21 cellular contexts compared by ENCODE assay signal in genomic region chr10:92826504-92826903, GRCh38.
"Had no signal": no experiment of that assay in that cellular context is flagged by ENCODE, and none has a peak within 500 bp of the region (broad histone marks: within the 10 kb centered on the region; RNA-seq: fewer than 3 reads in every experiment).

No MANE protein-coding gene starts in this region.

- H3K4me3 ChIP-seq: adrenal gland, SJCRH30 had no signal

- H3K36me3 Mint-ChIP-seq: activated naive CD8-positive, alpha-beta T cell treated with anti-CD3 and anti-CD28 coated beads, Interleukin-2, amount 10 ng/mL, durations not matched to agents 7 days and 5 days had no signal

- H3K27ac ChIP-seq: adrenal gland, SJCRH30, WERI-Rb-1 had no signal

- DNase-seq: activated CD4-positive, alpha-beta memory T cell treated with anti-CD3 and anti-CD28 coated beads, Interleukin-2, amount 10 ng/mL, durations not matched to agents 7 days and 5 days; activated CD4-positive, alpha-beta T cell treated with anti-CD3 and anti-CD28 coated beads for 36 hours; activated CD4-positive, alpha-beta T cell treated with anti-CD3 and anti-CD28 coated beads, Interleukin-2, amount 50 U/mL, for 1 hour; activated CD8-positive, alpha-beta memory T cell treated with anti-CD3 and anti-CD28 coated beads, Interleukin-2, amount 50 U/mL, for 4 hours; activated naive CD4-positive, alpha-beta T cell treated with anti-CD3 and anti-CD28 coated beads, Interleukin-2, amount 50 U/mL, for 16 hours; activated naive CD8-positive, alpha-beta T cell treated with anti-CD3 and anti-CD28 coated beads, Interleukin-2, amount 10 ng/mL, durations not matched to agents 7 days and 5 days; activated T-cell treated with anti-CD3 and anti-CD28 coated beads, Interleukin-2, amount 50 U/mL, for 1 hour; adrenal gland; anterior cingulate cortex; Kasumi-1; NCI-H1048; NCI-H1930; NCI-H2171; NCI-H226; NCI-H526 treated with DMSO at 0.1 percent for 48 hours; NCI-H82; SJCRH30; SK-N-SH; T-helper 1 cell; WERI-Rb-1 had no signal

- H3K27ac Mint-ChIP-seq: activated CD4-positive, alpha-beta memory T cell treated with anti-CD3 and anti-CD28 coated beads, Interleukin-2, amount 10 ng/mL, durations not matched to agents 7 days and 5 days; activated CD4-positive, alpha-beta T cell treated with anti-CD3 and anti-CD28 coated beads for 36 hours; activated naive CD8-positive, alpha-beta T cell treated with anti-CD3 and anti-CD28 coated beads, Interleukin-2, amount 10 ng/mL, durations not matched to agents 7 days and 5 days had no signal

- H3K36me3 ChIP-seq: adrenal gland, SJCRH30, WERI-Rb-1 had no signal

- H3K9me3 Mint-ChIP-seq: central memory CD8-positive, alpha-beta T cell had no signal

- H3K9me3 ChIP-seq: adrenal gland, SJCRH30, SK-N-SH had no signal

- H3K4me3 Mint-ChIP-seq: activated CD4-positive, alpha-beta memory T cell treated with anti-CD3 and anti-CD28 coated beads, Interleukin-2, amount 10 ng/mL, durations not matched to agents 7 days and 5 days; activated CD4-positive, alpha-beta T cell treated with anti-CD3 and anti-CD28 coated beads for 36 hours; activated naive CD8-positive, alpha-beta T cell treated with anti-CD3 and anti-CD28 coated beads, Interleukin-2, amount 10 ng/mL, durations not matched to agents 7 days and 5 days; central memory CD8-positive, alpha-beta T cell had no signal

- H3K4me2 ChIP-seq: SK-N-SH had no signal

- H3K9ac ChIP-seq: SK-N-SH had no signal

- ATAC-seq: activated CD4-positive, alpha-beta T cell treated with anti-CD3 and anti-CD28 coated beads for 36 hours had no signal

- H3K27me3 Mint-ChIP-seq: activated CD4-positive, alpha-beta T cell treated with anti-CD3 and anti-CD28 coated beads for 36 hours; activated naive CD8-positive, alpha-beta T cell treated with anti-CD3 and anti-CD28 coated beads, Interleukin-2, amount 10 ng/mL, durations not matched to agents 7 days and 5 days; central memory CD8-positive, alpha-beta T cell had no signal

- H3K27me3 ChIP-seq: adrenal gland, SJCRH30 had no signal
